In the genomic region with DNA sequence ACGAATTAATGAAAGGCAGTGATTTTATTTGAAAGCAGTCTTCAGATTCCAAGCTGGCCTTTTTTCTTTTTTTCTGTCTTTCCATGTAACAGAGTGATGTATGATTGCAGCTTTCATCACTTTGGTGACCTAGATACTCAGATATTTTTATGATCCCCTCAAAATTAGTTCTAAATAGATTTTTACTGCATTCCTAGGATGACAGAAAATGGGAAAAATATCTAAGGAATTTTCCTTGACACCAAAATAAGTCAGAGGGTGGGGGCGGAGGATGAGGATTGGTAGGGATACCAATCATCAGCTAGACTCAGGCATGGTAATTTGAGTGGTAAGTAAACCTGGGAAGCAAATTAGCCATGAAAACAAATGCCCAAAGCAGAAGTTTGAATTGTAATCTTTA, we compare ENCODE assay signal across 16 cellular contexts. TPM values are rescaled to one million over a fixed set of nuclear protein-coding genes. Genes with fewer than 3 reads are reported as not detected.
DNase-seq lines count a peak whose midpoint lies in the region; ATAC-seq and TF ChIP-seq lines count a peak whose summit lies in the region.
"Had no signal": no experiment of that assay in that cellular context is flagged by ENCODE, and none has a peak within 500 bp of the region (broad histone marks: within the 10 kb centered on the region; RNA-seq: fewer than 3 reads in every experiment).

No MANE protein-coding gene starts in this region.

- no peak overlapping the region for H3K4me2 ChIP-seq in GM23338

- peaks cover 3% of the 10 kb centered on the region for H3K27me3 Mint-ChIP-seq in GM23338 (ENCODE audit: insufficient read depth, low read depth, poor library complexity)
- H3K27me3 Mint-ChIP-seq in activated CD4-positive, alpha-beta T cell treated with anti-CD3 and anti-CD28 coated beads for 36 hours, result no peaks in the 10 kb centered on the region

- no peaks in the 10 kb centered on the region for H3K36me3 Mint-ChIP-seq in GM23338 (ENCODE audit: low read depth)
- H3K36me3 Mint-ChIP-seq in activated CD4-positive, alpha-beta T cell treated with anti-CD3 and anti-CD28 coated beads for 36 hours (ENCODE audit: low read depth), result no peaks in the 10 kb centered on the region
- H3K36me3 Mint-ChIP-seq: natural killer cell treated with Interleukin-12 subunit alpha and Interleukin-12 subunit beta and Interleukin-15 and Interleukin-18, amount 100 ng/mL, for 72 hours; stimulated activated effector memory CD8-positive, alpha-beta T cell treated with anti-CD3 and anti-CD28 coated beads, Interleukin-12 subunit alpha, Interleukin-12 subunit beta, amount 100 ng/mL, for 72 hours had no signal

- ATAC-seq in GM23338 (no peak), RWPE2 (ENCODE audit: low read depth) (peak; percentile 89), GM19467 (IDR thresholded peaks at IDR 0.05; ENCODE audit: unreplicated experiment) (no peak)
- ATAC-seq in activated CD4-positive, alpha-beta T cell treated with anti-CD3 and anti-CD28 coated beads for 36 hours, result no peak
- ATAC-seq: heart right ventricle; natural killer cell treated with Interleukin-12 subunit alpha and Interleukin-12 subunit beta and Interleukin-15 and Interleukin-18, amount 100 ng/mL, for 72 hours; stimulated activated effector memory CD8-positive, alpha-beta T cell treated with anti-CD3 and anti-CD28 coated beads, Interleukin-12 subunit alpha, Interleukin-12 subunit beta, amount 100 ng/mL, for 72 hours had no signal

- 0 out of 2 replicates have a peak overlapping the region, but pooled peaks have one; percentile 11 for H3K27ac Mint-ChIP-seq in GM23338
- no peak overlapping the region for H3K27ac Mint-ChIP-seq in activated CD4-positive, alpha-beta T cell treated with anti-CD3 and anti-CD28 coated beads for 36 hours
- H3K27ac Mint-ChIP-seq: activated naive CD4-positive, alpha-beta T cell treated with anti-CD3 and anti-CD28 coated beads, Interleukin-2, amount 10 ng/mL, durations not matched to agents 7 days and 5 days; natural killer cell treated with Interleukin-12 subunit alpha and Interleukin-12 subunit beta and Interleukin-15 and Interleukin-18, amount 100 ng/mL, for 72 hours; stimulated activated effector memory CD8-positive, alpha-beta T cell treated with anti-CD3 and anti-CD28 coated beads, Interleukin-12 subunit alpha, Interleukin-12 subunit beta, amount 100 ng/mL, for 72 hours had no signal

- TF ChIP-seq CTCF in GM23338 (conservative IDR thresholded peaks at IDR 0.05; ENCODE audit: low read depth in 2 of 2) (no peak), RWPE2 (IDR thresholded peaks at IDR 0.05; ENCODE audit: poor library complexity, severe bottlenecking) (no peak), fibroblast of pulmonary artery (IDR thresholded peaks at IDR 0.05; ENCODE audit: low read length, missing control alignments) (no peak), GM20000 (IDR thresholded peaks at IDR 0.05; ENCODE audit: extremely low read depth, missing control alignments) (no peak)

- no peak overlapping the region for H2AFZ ChIP-seq in GM23338

- H3K79me2 ChIP-seq in GM23338 (replicated peaks; ENCODE audit: insufficient read depth), result no peaks in the 10 kb centered on the region

- H3K27me3 ChIP-seq in GM23338 (ENCODE audit: insufficient read depth), result no peaks in the 10 kb centered on the region
- no peaks in the 10 kb centered on the region for H3K27me3 ChIP-seq in RWPE2 (ENCODE audit: insufficient read depth, poor library complexity, severe bottlenecking)
- H3K27me3 ChIP-seq in effector memory CD4-positive, alpha-beta T cell (replicated peaks; ENCODE audit: control insufficient read depth, insufficient read depth, low read length, poor library complexity, severe bottlenecking), result no peaks in the 10 kb centered on the region
- H3K27me3 ChIP-seq: heart right ventricle, right atrium auricular region, vagina had no signal

- H3K9me3 Mint-ChIP-seq in GM23338, result no peaks in the 10 kb centered on the region
- no peaks in the 10 kb centered on the region for H3K9me3 Mint-ChIP-seq in activated CD4-positive, alpha-beta T cell treated with anti-CD3 and anti-CD28 coated beads for 36 hours (ENCODE audit: low read depth)
- H3K9me3 Mint-ChIP-seq: activated naive CD4-positive, alpha-beta T cell treated with anti-CD3 and anti-CD28 coated beads, Interleukin-2, amount 10 ng/mL, durations not matched to agents 7 days and 5 days; natural killer cell treated with Interleukin-12 subunit alpha and Interleukin-12 subunit beta and Interleukin-15 and Interleukin-18, amount 100 ng/mL, for 72 hours; stimulated activated effector memory CD8-positive, alpha-beta T cell treated with anti-CD3 and anti-CD28 coated beads, Interleukin-12 subunit alpha, Interleukin-12 subunit beta, amount 100 ng/mL, for 72 hours had no signal

- intact Hi-C loops in activated CD4-positive, alpha-beta T cell treated with anti-CD3 and anti-CD28 coated beads for 36 hours (cut with DNase I, micrococcal nuclease), result no loop called here

- peaks cover 35% of the 10 kb centered on the region for H3K4me1 Mint-ChIP-seq in GM23338
- no peaks in the 10 kb centered on the region for H3K4me1 Mint-ChIP-seq in activated CD4-positive, alpha-beta T cell treated with anti-CD3 and anti-CD28 coated beads for 36 hours
- H3K4me1 Mint-ChIP-seq: activated naive CD4-positive, alpha-beta T cell treated with anti-CD3 and anti-CD28 coated beads, Interleukin-2, amount 10 ng/mL, durations not matched to agents 7 days and 5 days; stimulated activated effector memory CD8-positive, alpha-beta T cell treated with anti-CD3 and anti-CD28 coated beads, Interleukin-12 subunit alpha, Interleukin-12 subunit beta, amount 100 ng/mL, for 72 hours had no signal

- H3K4me1 ChIP-seq in GM23338 (ENCODE audit: insufficient read depth), result peaks cover 28% of the 10 kb centered on the region
- peaks cover 16% of the 10 kb centered on the region for H3K4me1 ChIP-seq in RWPE2 (ENCODE audit: insufficient read depth, poor library complexity, severe bottlenecking)
- no peaks in the 10 kb centered on the region for H3K4me1 ChIP-seq in effector memory CD4-positive, alpha-beta T cell (ENCODE audit: control insufficient read depth, insufficient read depth, low read length, poor library complexity, severe bottlenecking)
- H3K4me1 ChIP-seq: left ventricle myocardium inferior, right atrium auricular region, vagina had no signal

- no peak overlapping the region for H3K27ac ChIP-seq in GM23338 (ENCODE audit: low read depth)
- peak overlapping the region; percentile 74 for H3K27ac ChIP-seq in RWPE2 (ENCODE audit: poor library complexity, severe bottlenecking)
- no peak overlapping the region for H3K27ac ChIP-seq in effector memory CD4-positive, alpha-beta T cell (ENCODE audit: insufficient read depth, low read length, poor library complexity, severe bottlenecking)
- H3K27ac ChIP-seq: heart right ventricle, left ventricle myocardium inferior, right atrium auricular region, vagina had no signal

- peaks cover 2% of the 10 kb centered on the region for H3K9me3 ChIP-seq in RWPE2 (ENCODE audit: severe bottlenecking)
- no peaks in the 10 kb centered on the region for H3K9me3 ChIP-seq in effector memory CD4-positive, alpha-beta T cell (ENCODE audit: control insufficient read depth, low read length)
- H3K9me3 ChIP-seq: heart right ventricle, left ventricle myocardium inferior, right atrium auricular region, vagina had no signal

- CTCF ChIA-PET in activated CD4-positive, alpha-beta T cell treated with anti-CD3 and anti-CD28 coated beads for 36 hours (lab: Charles Lee), result interaction anchor here (0.5 to 1.5 kb wide), 7 partner anchors 8 to 83 kb away, joined by 3 to 4 read pairs (median 3); no protein-coding TSS in a partner anchor

- H4K20me1 ChIP-seq in GM23338 (replicated peaks; ENCODE audit: insufficient read depth), result no peaks in the 10 kb centered on the region

- H3K9me2 ChIP-seq in GM23338 (ENCODE audit: insufficient read depth), result no peaks in the 10 kb centered on the region

- DNase-seq in GM23338 (ENCODE audit: low spot score) (no peak), RWPE2 (ENCODE audit: low spot score) (peak; percentile 62), fibroblast of pulmonary artery (ENCODE audit: low read depth) (peak; percentile 24), GM20000 (ENCODE audit: low spot score) (no peak)
- DNase-seq in activated CD4-positive, alpha-beta T cell treated with anti-CD3 and anti-CD28 coated beads for 36 hours, result no peak
- DNase-seq in effector memory CD4-positive, alpha-beta T cell, result no peak
- DNase-seq: activated naive CD4-positive, alpha-beta T cell treated with anti-CD3 and anti-CD28 coated beads, Interleukin-2, amount 10 ng/mL, durations not matched to agents 7 days and 5 days; caudate nucleus; heart right ventricle; left ventricle myocardium inferior; stimulated activated CD4-positive, alpha-beta T cell treated with anti-CD3 and anti-CD28 coated beads, Interleukin-4, amount 100 ng/mL, for 24 hours had no signal

- H3K4me3 ChIP-seq in GM23338 (no peak overlapping the region), RWPE2 (ENCODE audit: severe bottlenecking) (no peak overlapping the region), fibroblast of pulmonary artery (replicated peaks; ENCODE audit: low read depth, low read length) (no peak overlapping the region)
- no peak overlapping the region for H3K4me3 ChIP-seq in effector memory CD4-positive, alpha-beta T cell (ENCODE audit: insufficient read depth, low read depth, low read length, poor library complexity, severe bottlenecking)
- H3K4me3 ChIP-seq: heart right ventricle, left ventricle myocardium inferior, right atrium auricular region, vagina had no signal

- POLR2A ChIA-PET in activated CD4-positive, alpha-beta T cell treated with anti-CD3 and anti-CD28 coated beads for 36 hours (lab: Charles Lee), result interaction anchor here (1.1 kb wide), 1 partner anchor 11 kb away, joined by 4 read pairs; no protein-coding TSS in a partner anchor

- H3K36me3 ChIP-seq in GM23338 (ENCODE audit: insufficient read depth) (no peaks in the 10 kb centered on the region), RWPE2 (ENCODE audit: low read depth) (no peaks in the 10 kb centered on the region)
- H3K36me3 ChIP-seq in effector memory CD4-positive, alpha-beta T cell (ENCODE audit: control insufficient read depth, insufficient read depth, low read length), result no peaks in the 10 kb centered on the region
- H3K36me3 ChIP-seq: heart right ventricle, left ventricle myocardium inferior, right atrium auricular region, vagina had no signal

- no peaks in the 10 kb centered on the region for H3F3A ChIP-seq in GM23338 (replicated peaks; ENCODE audit: low read depth)

- no peak overlapping the region for H3K4me3 Mint-ChIP-seq in GM23338
- no peak overlapping the region for H3K4me3 Mint-ChIP-seq in activated CD4-positive, alpha-beta T cell treated with anti-CD3 and anti-CD28 coated beads for 36 hours
- H3K4me3 Mint-ChIP-seq: activated naive CD4-positive, alpha-beta T cell treated with anti-CD3 and anti-CD28 coated beads, Interleukin-2, amount 10 ng/mL, durations not matched to agents 7 days and 5 days; natural killer cell treated with Interleukin-12 subunit alpha and Interleukin-12 subunit beta and Interleukin-15 and Interleukin-18, amount 100 ng/mL, for 72 hours; stimulated activated effector memory CD8-positive, alpha-beta T cell treated with anti-CD3 and anti-CD28 coated beads, Interleukin-12 subunit alpha, Interleukin-12 subunit beta, amount 100 ng/mL, for 72 hours had no signal

RNA-seq across cellular contexts. Expression of a gene that starts 11.9 kb away (rescaled TPM):
- total RNA-seq in GM23338 (2014; rRNA removed; shearing (Covaris generic)), result 103 and 109 TPM in 2 replicates
- 519 and 593 TPM in 2 replicates for polyA plus RNA-seq in GM23338 (2016; fragmentation: Nextera tagmentation; extraction: Ambion mirVana)
- 100 to 1,000 TPM; 608 to 661 TPM for total RNA-seq in activated CD4-positive, alpha-beta T cell treated with anti-CD3 and anti-CD28 coated beads for 36 hours

RNA-seq across cellular contexts. Expression of a gene that starts 24.7 kb away (rescaled TPM):
- total RNA-seq in GM23338 (2014; rRNA removed; shearing (Covaris generic)), result 16.5 and 18.1 TPM in 2 replicates
- 9.3 and 24.8 TPM in 2 replicates for polyA plus RNA-seq in GM23338 (2016; fragmentation: Nextera tagmentation; extraction: Ambion mirVana)
- total RNA-seq in activated CD4-positive, alpha-beta T cell treated with anti-CD3 and anti-CD28 coated beads for 36 hours, result 10 to 100 TPM; 22.0 to 29.3 TPM

RNA-seq across cellular contexts. Expression of a gene that starts 52.8 kb away (rescaled TPM):
- total RNA-seq in GM23338 (2014; rRNA removed; shearing (Covaris generic)), result not detected in 2 replicates
- polyA plus RNA-seq in GM23338 (2016; fragmentation: Nextera tagmentation; extraction: Ambion mirVana), result 0.30 and 0.45 TPM in 2 replicates
- not detected for total RNA-seq in activated CD4-positive, alpha-beta T cell treated with anti-CD3 and anti-CD28 coated beads for 36 hours
- total RNA-seq: natural killer cell treated with Interleukin-12 subunit alpha and Interleukin-12 subunit beta and Interleukin-15 and Interleukin-18, amount 100 ng/mL, for 72 hours had no signal

Comparison
In these comparisons a context has a peak if more than half of its experiments do, and no peak if none do; other contexts are left out.
1. DNase-seq: peak in RWPE2 (single experiment) and fibroblast of pulmonary artery (single experiment); none in GM23338 (single experiment), GM20000 (single experiment), activated CD4-positive, alpha-beta T cell treated with anti-CD3 and anti-CD28 coated beads for 36 hours (single experiment) and effector memory CD4-positive, alpha-beta T cell (0 of 3).